ENCODE assay signal across 29 cellular contexts in the genomic region with DNA sequence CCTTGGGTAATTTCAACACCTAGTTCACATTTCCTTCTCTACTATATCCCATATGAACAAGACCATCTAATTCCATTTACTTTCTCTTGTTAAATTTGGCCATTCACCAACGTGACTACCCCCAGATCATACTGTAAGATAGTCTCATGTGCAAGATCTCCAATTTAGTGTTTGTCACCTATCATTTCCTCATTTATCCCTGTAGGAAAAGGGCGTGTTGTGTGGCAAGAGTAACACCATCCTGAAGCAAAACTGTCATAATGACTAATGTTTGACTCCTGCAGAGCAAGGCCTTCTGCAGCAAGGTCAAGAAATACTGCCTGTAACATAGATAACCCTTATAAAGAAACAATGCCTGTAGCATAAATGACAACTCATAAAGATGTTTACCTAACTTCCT.
"Had no signal": no experiment of that assay in that cellular context is flagged by ENCODE, and none has a peak within 500 bp of the region (broad histone marks: within the 10 kb centered on the region; RNA-seq: fewer than 3 reads in every experiment).

No MANE protein-coding gene starts in this region.

- H3K27me3 Mint-ChIP-seq: activated CD4-positive, alpha-beta memory T cell treated with anti-CD3 and anti-CD28 coated beads for 36 hours; activated CD4-positive, alpha-beta T cell treated with anti-CD3 and anti-CD28 coated beads for 36 hours; activated CD4-positive, alpha-beta T cell treated with anti-CD3 and anti-CD28 coated beads, Interleukin-2, amount 10 ng/mL, durations not matched to agents 24 days and 14 days; activated CD8-positive, alpha-beta memory T cell treated with anti-CD3 and anti-CD28 coated beads, Interleukin-2, amount 10 ng/mL, durations not matched to agents 7 days and 5 days; activated naive CD8-positive, alpha-beta T cell; activated T-helper 17 cell treated with anti-CD3 and anti-CD28 coated beads, Interleukin-2, amount 50 U/mL, for 72 hours; central memory CD8-positive, alpha-beta T cell; effector memory CD8-positive, alpha-beta T cell had no signal

- H3K4me3 ChIP-seq: esophagus squamous epithelium, gastroesophageal sphincter, heart right ventricle had no signal

- DNase-seq: activated CD4-positive, alpha-beta memory T cell treated with anti-CD3 and anti-CD28 coated beads for 36 hours; activated CD4-positive, alpha-beta T cell treated with anti-CD3 and anti-CD28 coated beads for 36 hours; activated CD4-positive, alpha-beta T cell treated with anti-CD3 and anti-CD28 coated beads, Interleukin-2, amount 10 ng/mL, durations not matched to agents 24 days and 14 days; activated CD4-positive, CD25-positive, alpha-beta regulatory T cell; activated CD4-positive, CD25-positive, alpha-beta regulatory T cell treated with anti-CD3 and anti-CD28 coated beads, Interleukin-2, amount 50 U/mL, for 72 hours; activated CD8-positive, alpha-beta memory T cell treated with anti-CD3 and anti-CD28 coated beads, Interleukin-2, amount 10 ng/mL, durations not matched to agents 7 days and 5 days; activated CD8-positive, alpha-beta memory T cell treated with anti-CD3 and anti-CD28 coated beads, Interleukin-2, amount 50 U/mL, for 4 hours; activated CD8-positive, alpha-beta T cell treated with anti-CD3 and anti-CD28 coated beads, Interleukin-2, amount 10 ng/mL, durations not matched to agents 7 days and 5 days; activated effector memory CD4-positive, alpha-beta T cell treated with Interleukin-2 at 50 U/mL for 16 hours; activated gamma-delta T cell treated with Interleukin-2 at 50 U/mL for 16 hours; activated naive CD4-positive, alpha-beta T cell treated with anti-CD3 and anti-CD28 coated beads, Interleukin-2, amount 50 U/mL, for 16 hours; activated naive CD4-positive, alpha-beta T cell treated with Interleukin-2 at 50 U/mL for 16 hours; activated T-cell treated with anti-CD3 and anti-CD28 coated beads, Interleukin-2, amount 50 U/mL, for 1 hour; amniotic stem cell; anterior cingulate cortex; brain microvascular endothelial cell; cortex of kidney; dermis blood vessel endothelial cell; effector CD4-positive, alpha-beta T cell; effector memory CD8-positive, alpha-beta T cell; esophagus squamous epithelium; foreskin melanocyte; heart right ventricle; T-helper 2 cell had no signal

- H3K27me3 ChIP-seq: brain microvascular endothelial cell, esophagus squamous epithelium, gastroesophageal sphincter, heart right ventricle had no signal

- H3K9me3 Mint-ChIP-seq: activated CD4-positive, alpha-beta memory T cell treated with anti-CD3 and anti-CD28 coated beads for 36 hours; activated T-helper 17 cell treated with anti-CD3 and anti-CD28 coated beads, Interleukin-2, amount 50 U/mL, for 72 hours; central memory CD8-positive, alpha-beta T cell; effector memory CD8-positive, alpha-beta T cell had no signal

- ATAC-seq: activated CD4-positive, alpha-beta T cell treated with anti-CD3 and anti-CD28 coated beads for 36 hours; activated CD8-positive, alpha-beta memory T cell treated with anti-CD3 and anti-CD28 coated beads, Interleukin-2, amount 10 ng/mL, durations not matched to agents 7 days and 5 days; activated CD8-positive, alpha-beta T cell treated with anti-CD3 and anti-CD28 coated beads, Interleukin-2, amount 10 ng/mL, durations not matched to agents 7 days and 5 days; activated T-helper 17 cell treated with anti-CD3 and anti-CD28 coated beads, Interleukin-2, amount 50 U/mL, for 72 hours; effector memory CD8-positive, alpha-beta T cell; gastroesophageal sphincter; heart right ventricle had no signal

- H3K4me3 Mint-ChIP-seq: activated CD4-positive, alpha-beta memory T cell treated with anti-CD3 and anti-CD28 coated beads for 36 hours; activated CD4-positive, alpha-beta T cell treated with anti-CD3 and anti-CD28 coated beads for 36 hours; activated CD4-positive, alpha-beta T cell treated with anti-CD3 and anti-CD28 coated beads, Interleukin-2, amount 10 ng/mL, durations not matched to agents 24 days and 14 days; activated CD8-positive, alpha-beta memory T cell treated with anti-CD3 and anti-CD28 coated beads, Interleukin-2, amount 10 ng/mL, durations not matched to agents 7 days and 5 days; activated CD8-positive, alpha-beta T cell treated with anti-CD3 and anti-CD28 coated beads, Interleukin-2, amount 10 ng/mL, durations not matched to agents 7 days and 5 days; activated naive CD8-positive, alpha-beta T cell; activated T-helper 17 cell treated with anti-CD3 and anti-CD28 coated beads, Interleukin-2, amount 50 U/mL, for 72 hours; central memory CD8-positive, alpha-beta T cell; effector memory CD8-positive, alpha-beta T cell had no signal

- H3K4me1 ChIP-seq: esophagus squamous epithelium, gastroesophageal sphincter, heart right ventricle had no signal

- H3K4me1 Mint-ChIP-seq: activated CD4-positive, alpha-beta T cell treated with anti-CD3 and anti-CD28 coated beads for 36 hours; activated CD4-positive, alpha-beta T cell treated with anti-CD3 and anti-CD28 coated beads, Interleukin-2, amount 10 ng/mL, durations not matched to agents 24 days and 14 days; activated CD8-positive, alpha-beta memory T cell treated with anti-CD3 and anti-CD28 coated beads, Interleukin-2, amount 10 ng/mL, durations not matched to agents 7 days and 5 days; activated T-helper 17 cell treated with anti-CD3 and anti-CD28 coated beads, Interleukin-2, amount 50 U/mL, for 72 hours had no signal

- H3K27ac ChIP-seq: brain microvascular endothelial cell, epithelial cell of prostate, esophagus squamous epithelium, gastroesophageal sphincter, heart right ventricle had no signal

- H3K9me3 ChIP-seq: esophagus squamous epithelium, gastroesophageal sphincter, heart right ventricle had no signal

- H3K27ac Mint-ChIP-seq: activated CD4-positive, alpha-beta memory T cell treated with anti-CD3 and anti-CD28 coated beads for 36 hours; activated CD4-positive, alpha-beta T cell treated with anti-CD3 and anti-CD28 coated beads for 36 hours; activated CD4-positive, alpha-beta T cell treated with anti-CD3 and anti-CD28 coated beads, Interleukin-2, amount 10 ng/mL, durations not matched to agents 24 days and 14 days; activated CD8-positive, alpha-beta memory T cell treated with anti-CD3 and anti-CD28 coated beads, Interleukin-2, amount 10 ng/mL, durations not matched to agents 7 days and 5 days; activated CD8-positive, alpha-beta T cell treated with anti-CD3 and anti-CD28 coated beads, Interleukin-2, amount 10 ng/mL, durations not matched to agents 7 days and 5 days; activated naive CD8-positive, alpha-beta T cell; activated T-helper 17 cell treated with anti-CD3 and anti-CD28 coated beads, Interleukin-2, amount 50 U/mL, for 72 hours had no signal
